In genomic region chr2:161995553-161996016, GRCh38 we compare ENCODE assay signal across 1 cellular context.
TF ChIP-seq lines count a peak whose summit lies in the region.

No MANE protein-coding gene starts in this region.

TF ChIP-seq in HepG2, 621 proteins besides CTCF, POLR2A, EP300 and RAD21 (continued from another document and continues in another):
- TF ChIP-seq, protein P1, sequence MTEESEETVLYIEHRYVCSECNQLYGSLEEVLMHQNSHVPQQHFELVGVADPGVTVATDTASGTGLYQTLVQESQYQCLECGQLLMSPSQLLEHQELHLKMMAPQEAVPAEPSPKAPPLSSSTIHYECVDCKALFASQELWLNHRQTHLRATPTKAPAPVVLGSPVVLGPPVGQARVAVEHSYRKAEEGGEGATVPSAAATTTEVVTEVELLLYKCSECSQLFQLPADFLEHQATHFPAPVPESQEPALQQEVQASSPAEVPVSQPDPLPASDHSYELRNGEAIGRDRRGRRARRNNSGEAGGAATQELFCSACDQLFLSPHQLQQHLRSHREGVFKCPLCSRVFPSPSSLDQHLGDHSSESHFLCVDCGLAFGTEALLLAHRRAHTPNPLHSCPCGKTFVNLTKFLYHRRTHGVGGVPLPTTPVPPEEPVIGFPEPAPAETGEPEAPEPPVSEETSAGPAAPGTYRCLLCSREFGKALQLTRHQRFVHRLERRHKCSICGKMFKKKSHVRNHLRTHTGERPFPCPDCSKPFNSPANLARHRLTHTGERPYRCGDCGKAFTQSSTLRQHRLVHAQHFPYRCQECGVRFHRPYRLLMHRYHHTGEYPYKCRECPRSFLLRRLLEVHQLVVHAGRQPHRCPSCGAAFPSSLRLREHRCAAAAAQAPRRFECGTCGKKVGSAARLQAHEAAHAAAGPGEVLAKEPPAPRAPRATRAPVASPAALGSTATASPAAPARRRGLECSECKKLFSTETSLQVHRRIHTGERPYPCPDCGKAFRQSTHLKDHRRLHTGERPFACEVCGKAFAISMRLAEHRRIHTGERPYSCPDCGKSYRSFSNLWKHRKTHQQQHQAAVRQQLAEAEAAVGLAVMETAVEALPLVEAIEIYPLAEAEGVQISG (CRISPR knock-in tag; IDR thresholded peaks at IDR 0.05): no peak
- TF ChIP-seq ZNF331 (CRISPR knock-in tag; IDR thresholded peaks at IDR 0.05) (no peak), TBL1XR1 (IDR thresholded peaks at IDR 0.05; ENCODE audit: borderline replicate concordance, low read length, partially characterized antibody) (peak; percentile 46), ZNF512 (CRISPR knock-in tag; IDR thresholded peaks at IDR 0.05) (no peak), ZNF260 (CRISPR knock-in tag; IDR thresholded peaks at IDR 0.05; ENCODE audit: borderline replicate concordance, low read depth) (no peak), ZNF790 (CRISPR knock-in tag; IDR thresholded peaks at IDR 0.05; ENCODE audit: borderline replicate concordance) (no peak), ZNF770 (CRISPR knock-in tag; IDR thresholded peaks at IDR 0.05) (no peak), ZFP82 (CRISPR knock-in tag; IDR thresholded peaks at IDR 0.05; ENCODE audit: borderline replicate concordance) (no peak), U2AF1 (optimal IDR thresholded peaks at IDR 0.05; ENCODE audit: low read depth, low read length) (no peak), ZNF580 (CRISPR knock-in tag; IDR thresholded peaks at IDR 0.05; ENCODE audit: borderline replicate concordance, low read depth) (no peak), PTBP1 (IDR thresholded peaks at IDR 0.05; ENCODE audit: low read depth, low read length, poor library complexity, severe bottlenecking) (no peak), PCBP1 (IDR thresholded peaks at IDR 0.05; ENCODE audit: borderline replicate concordance, low read depth, low read length) (no peak), ARHGAP35 (CRISPR knock-in tag; IDR thresholded peaks at IDR 0.05; ENCODE audit: borderline replicate concordance) (no peak), FOXA3 (CRISPR knock-in tag; IDR thresholded peaks at IDR 0.05) (peak; percentile 73), ZSCAN29 (CRISPR knock-in tag; conservative IDR thresholded peaks at IDR 0.05) (no peak), ZNF274 (CRISPR knock-in tag; IDR thresholded peaks at IDR 0.05) (no peak), ZNF501 (CRISPR knock-in tag; IDR thresholded peaks at IDR 0.05) (no peak), BHLHE40 (IDR thresholded peaks at IDR 0.05; ENCODE audit: low read length) (0 out of 2 replicates have a peak, but pooled peaks have one; percentile 31), ZNF713 (CRISPR knock-in tag; IDR thresholded peaks at IDR 0.05) (no peak), JUND (CRISPR knock-in tag; IDR thresholded peaks at IDR 0.05) (no peak), HNRNPUL1 (IDR thresholded peaks at IDR 0.05; ENCODE audit: low read depth, low read length) (no peak), REXO4 (CRISPR knock-in tag; IDR thresholded peaks at IDR 0.05; ENCODE audit: borderline replicate concordance) (no peak), TBP (CRISPR knock-in tag; IDR thresholded peaks at IDR 0.05) (no peak), ARNT (IDR thresholded peaks at IDR 0.05) (no peak), ZNF235 (CRISPR knock-in tag; IDR thresholded peaks at IDR 0.05; ENCODE audit: borderline replicate concordance) (no peak), SNAPC5 (CRISPR knock-in tag; IDR thresholded peaks at IDR 0.05; ENCODE audit: borderline replicate concordance) (no peak), PAX8 (CRISPR knock-in tag; IDR thresholded peaks at IDR 0.05; ENCODE audit: borderline replicate concordance) (no peak), PBX2 (CRISPR knock-in tag; IDR thresholded peaks at IDR 0.05) (no peak), TMF1 (CRISPR knock-in tag; IDR thresholded peaks at IDR 0.05; ENCODE audit: low read depth) (no peak), CHD4 (IDR thresholded peaks at IDR 0.05; ENCODE audit: borderline replicate concordance, low read length) (no peak), MAF1 (CRISPR knock-in tag; IDR thresholded peaks at IDR 0.05; ENCODE audit: borderline replicate concordance) (no peak), ERF (CRISPR knock-in tag; IDR thresholded peaks at IDR 0.05) (no peak), ZNF33B (CRISPR knock-in tag; IDR thresholded peaks at IDR 0.05) (no peak), ZNF207 (IDR thresholded peaks at IDR 0.05; ENCODE audit: borderline replicate concordance) (no peak), PAXIP1 (CRISPR knock-in tag; conservative IDR thresholded peaks at IDR 0.05) (peak; percentile 81), ATF6 (CRISPR knock-in tag; conservative IDR thresholded peaks at IDR 0.05) (no peak), ZNF383 (CRISPR knock-in tag; IDR thresholded peaks at IDR 0.05; ENCODE audit: borderline replicate concordance) (no peak), ZNF879 (CRISPR knock-in tag; IDR thresholded peaks at IDR 0.05) (no peak), ZNF557 (CRISPR knock-in tag; IDR thresholded peaks at IDR 0.05) (no peak), AFF4 (CRISPR knock-in tag; IDR thresholded peaks at IDR 0.05) (no peak)
- TF ChIP-seq, protein P2, sequence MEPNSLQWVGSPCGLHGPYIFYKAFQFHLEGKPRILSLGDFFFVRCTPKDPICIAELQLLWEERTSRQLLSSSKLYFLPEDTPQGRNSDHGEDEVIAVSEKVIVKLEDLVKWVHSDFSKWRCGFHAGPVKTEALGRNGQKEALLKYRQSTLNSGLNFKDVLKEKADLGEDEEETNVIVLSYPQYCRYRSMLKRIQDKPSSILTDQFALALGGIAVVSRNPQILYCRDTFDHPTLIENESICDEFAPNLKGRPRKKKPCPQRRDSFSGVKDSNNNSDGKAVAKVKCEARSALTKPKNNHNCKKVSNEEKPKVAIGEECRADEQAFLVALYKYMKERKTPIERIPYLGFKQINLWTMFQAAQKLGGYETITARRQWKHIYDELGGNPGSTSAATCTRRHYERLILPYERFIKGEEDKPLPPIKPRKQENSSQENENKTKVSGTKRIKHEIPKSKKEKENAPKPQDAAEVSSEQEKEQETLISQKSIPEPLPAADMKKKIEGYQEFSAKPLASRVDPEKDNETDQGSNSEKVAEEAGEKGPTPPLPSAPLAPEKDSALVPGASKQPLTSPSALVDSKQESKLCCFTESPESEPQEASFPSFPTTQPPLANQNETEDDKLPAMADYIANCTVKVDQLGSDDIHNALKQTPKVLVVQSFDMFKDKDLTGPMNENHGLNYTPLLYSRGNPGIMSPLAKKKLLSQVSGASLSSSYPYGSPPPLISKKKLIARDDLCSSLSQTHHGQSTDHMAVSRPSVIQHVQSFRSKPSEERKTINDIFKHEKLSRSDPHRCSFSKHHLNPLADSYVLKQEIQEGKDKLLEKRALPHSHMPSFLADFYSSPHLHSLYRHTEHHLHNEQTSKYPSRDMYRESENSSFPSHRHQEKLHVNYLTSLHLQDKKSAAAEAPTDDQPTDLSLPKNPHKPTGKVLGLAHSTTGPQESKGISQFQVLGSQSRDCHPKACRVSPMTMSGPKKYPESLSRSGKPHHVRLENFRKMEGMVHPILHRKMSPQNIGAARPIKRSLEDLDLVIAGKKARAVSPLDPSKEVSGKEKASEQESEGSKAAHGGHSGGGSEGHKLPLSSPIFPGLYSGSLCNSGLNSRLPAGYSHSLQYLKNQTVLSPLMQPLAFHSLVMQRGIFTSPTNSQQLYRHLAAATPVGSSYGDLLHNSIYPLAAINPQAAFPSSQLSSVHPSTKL (CRISPR knock-in tag; IDR thresholded peaks at IDR 0.05): peak; percentile 91
